Comparison of ENCODE assay signal across 12 cellular contexts in genomic region chr1:221141606-221142285, GRCh38.
"Had no signal": no experiment of that assay in that cellular context is flagged by ENCODE, and none has a peak within 500 bp of the region (broad histone marks: within the 10 kb centered on the region; RNA-seq: fewer than 3 reads in every experiment).

No MANE protein-coding gene starts in this region.

- H3K27ac Mint-ChIP-seq: activated naive CD4-positive, alpha-beta T cell treated with anti-CD3 and anti-CD28 coated beads for 36 hours; activated T-helper 17 cell treated with anti-CD3 and anti-CD28 coated beads, Interleukin-2, amount 50 U/mL, for 72 hours; nephron progenitor cell had no signal

- H3K36me3 ChIP-seq: thoracic aorta had no signal

- H3K4me3 ChIP-seq: psoas muscle, thoracic aorta had no signal

- H3K27ac ChIP-seq: psoas muscle, thoracic aorta had no signal

- H3K4me1 Mint-ChIP-seq: activated T-helper 17 cell treated with anti-CD3 and anti-CD28 coated beads, Interleukin-2, amount 50 U/mL, for 72 hours had no signal

- H3K4me3 Mint-ChIP-seq: activated naive CD4-positive, alpha-beta T cell treated with anti-CD3 and anti-CD28 coated beads for 36 hours; activated T-helper 17 cell treated with anti-CD3 and anti-CD28 coated beads, Interleukin-2, amount 50 U/mL, for 72 hours; nephron progenitor cell had no signal

- DNase-seq: activated naive CD4-positive, alpha-beta T cell treated with anti-CD3 and anti-CD28 coated beads for 36 hours; left ventricle myocardium superior; nephron progenitor cell; psoas muscle; stimulated activated CD4-positive, alpha-beta T cell treated with anti-CD3 and anti-CD28 coated beads, Interleukin-12 subunit alpha, Interleukin-12 subunit beta, amount 100 ng/mL, for 4 hours; stimulated activated CD4-positive, alpha-beta T cell treated with anti-CD3 and anti-CD28 coated beads, Interleukin-2, amount 100 ng/mL, for 24 hours; SW 1271 had no signal

- H3K4me1 ChIP-seq: psoas muscle had no signal

- H3K9me3 Mint-ChIP-seq: activated naive CD4-positive, alpha-beta T cell treated with anti-CD3 and anti-CD28 coated beads for 36 hours had no signal

- ATAC-seq: left ventricle myocardium superior, psoas muscle had no signal

- FAIRE-seq: islet of Langerhans, TTC549, urothelium cell line had no signal

- H3K9me3 ChIP-seq: psoas muscle, thoracic aorta had no signal
